In the genomic region with DNA sequence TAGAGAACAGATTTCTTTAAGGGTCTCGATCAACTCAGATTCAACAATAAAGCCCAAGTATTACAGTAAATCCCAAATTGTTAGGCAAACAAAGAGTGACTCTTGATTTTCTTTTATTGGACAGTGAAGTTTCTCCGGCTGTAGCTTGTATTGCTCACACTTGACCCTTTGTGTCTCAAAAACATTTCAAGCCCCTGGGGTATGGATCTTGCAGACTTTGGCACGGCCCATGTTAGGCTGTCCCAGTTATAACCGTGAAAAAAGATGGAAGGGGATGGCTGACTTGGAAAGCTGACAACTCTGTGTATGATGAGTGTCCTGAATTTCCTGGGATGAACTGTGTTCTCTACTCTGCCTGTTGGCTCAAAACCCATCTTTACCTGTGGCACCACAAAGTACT, we compare ENCODE assay signal across 6 cellular contexts.
"Had no signal": no experiment of that assay in that cellular context is flagged by ENCODE, and none has a peak within 500 bp of the region (broad histone marks: within the 10 kb centered on the region; RNA-seq: fewer than 3 reads in every experiment).

No MANE protein-coding gene starts in this region.

- DNase-seq: H9, HCEC 1CT, KBM-7 had no signal

- ATAC-seq: GM23338, HepG2 had no signal

- H3K4me3 ChIP-seq: GM23338 had no signal

- H3K27ac ChIP-seq: HL-60 had no signal
